ENCODE assay signal across 9 cellular contexts in genomic region chr17:43468746-43469544, GRCh38. TPM values are rescaled to one million over a fixed set of nuclear protein-coding genes. Genes with fewer than 3 reads are reported as not detected.
A peak's percentile ranks its signal among the peaks of the same experiment; 100 is the strongest.
DNase-seq lines count a peak whose midpoint lies in the region; ATAC-seq and TF ChIP-seq lines count a peak whose summit lies in the region.
"Had no signal": no experiment of that assay in that cellular context is flagged by ENCODE, and none has a peak within 500 bp of the region (broad histone marks: within the 10 kb centered on the region; RNA-seq: fewer than 3 reads in every experiment).

No MANE protein-coding gene starts in this region.

- H3K4me1 Mint-ChIP-seq in nephron (peaks cover 20% of the 10 kb centered on the region), T-cell (no peaks in the 10 kb centered on the region)

- H2BK15ac ChIP-seq in neuronal stem cell (ENCODE audit: low read length), result no peak overlapping the region

- H3K9me3 ChIP-seq in neuronal stem cell (replicated peaks in 1 of 2; ENCODE audit: control insufficient read depth in 2 of 2, insufficient read depth in 1 of 2, low read depth in 1 of 2, low read length in 2 of 2), result no peaks in the 10 kb centered on the region

- H3K4me2 ChIP-seq in neuronal stem cell (ENCODE audit: insufficient read depth, low read length, poor library complexity, severe bottlenecking), result no peak overlapping the region

- no peak for TF ChIP-seq CTCF in cardiac fibroblast (IDR thresholded peaks at IDR 0.05; ENCODE audit: low read depth, low read length)
- TF ChIP-seq CTCF in nephron (IDR thresholded peaks at IDR 0.05; ENCODE audit: unreplicated experiment in 3 of 3), result no peak

- H3K9ac ChIP-seq in neuronal stem cell (ENCODE audit: low read depth, low read length, poor library complexity), result no peak overlapping the region

- no peak overlapping the region for H4K91ac ChIP-seq in neuronal stem cell (ENCODE audit: low read depth, low read length, poor library complexity)

- H3K4me3 ChIP-seq in cardiac fibroblast (replicated peaks in 1 of 2; ENCODE audit: low read depth in 2 of 2, low read length in 2 of 2), result no peak overlapping the region
- H3K4me3 ChIP-seq in neuronal stem cell (ENCODE audit: low read length in 2 of 2), result no peak overlapping the region

- H3K36me3 ChIP-seq in neuronal stem cell (replicated peaks in 1 of 2; ENCODE audit: control insufficient read depth in 2 of 2, insufficient read depth in 2 of 2, low read length in 2 of 2), result no peaks in the 10 kb centered on the region

- DNase-seq in Caki2 (ENCODE audit: low read depth) (peak; percentile 92), NCI-H1694 (lab: John Stamatoyannopoulos, UW) (peak; percentile 75), cardiac fibroblast (ENCODE audit: low read depth in 2 of 2) (peak; percentile 51 to 94), SIG-M5 (lab: John Stamatoyannopoulos, UW) (no peak), neuronal stem cell (ENCODE audit: low spot score) (no peak), T-cell (no peak)

- H3K27ac Mint-ChIP-seq in nephron (peak overlapping the region; percentile 5 to 69 (median 63)), T-cell (no peak overlapping the region)
- H3K27ac Mint-ChIP-seq: stimulated activated naive CD8-positive, alpha-beta T cell treated with anti-CD3 and anti-CD28 coated beads, Interleukin-15, Interleukin-2, amounts not matched to agents 100 ng/mL and 50 ng/mL, for 24 hours had no signal

- H3K27me3 Mint-ChIP-seq in nephron (ENCODE audit: low read depth) (peaks cover 29% of the 10 kb centered on the region), T-cell (peaks cover 14 to 24% of the 10 kb centered on the region in 2 donors)

- H3K36me3 Mint-ChIP-seq in nephron (ENCODE audit: low read depth) (no peaks in the 10 kb centered on the region), T-cell (no peaks in the 10 kb centered on the region)

- no peak overlapping the region for H3K4me3 Mint-ChIP-seq in nephron
- H3K4me3 Mint-ChIP-seq in T-cell, result no peak overlapping the region
- H3K4me3 Mint-ChIP-seq: stimulated activated naive CD8-positive, alpha-beta T cell treated with anti-CD3 and anti-CD28 coated beads, Interleukin-15, Interleukin-2, amounts not matched to agents 100 ng/mL and 50 ng/mL, for 24 hours had no signal

- CTCF ChIA-PET in T-cell (lab: Charles Lee), result interaction anchor here in 1 of 2 donors (1.2 kb wide), 1 partner anchor 15 kb away, joined by 3 read pairs; the partner anchor contains the start of gene DHX8

- H3K27me3 ChIP-seq in neuronal stem cell (ENCODE audit: control insufficient read depth in 3 of 3, insufficient read depth in 3 of 3, low read depth in 1 of 3, low read length in 3 of 3), result peaks cover 0 to 6% (median 0%) of the 10 kb centered on the region in 3 experiments

- in situ Hi-C loops in Caki2 (cut with HindIII; ENCODE audit: low pct_unique_long_range_greater_than_20kb, low sequenced_read_pairs), result loop anchor here (10.0 kb wide), 1 partner anchor 74 kb away; the partner anchor contains the start of gene ARL4D

- no peak overlapping the region for H3K14ac ChIP-seq in neuronal stem cell (ENCODE audit: low read length)

- H3K9me3 Mint-ChIP-seq in nephron, result no peaks in the 10 kb centered on the region
- H3K9me3 Mint-ChIP-seq in T-cell, result no peaks in the 10 kb centered on the region
- H3K9me3 Mint-ChIP-seq: stimulated activated naive CD8-positive, alpha-beta T cell treated with anti-CD3 and anti-CD28 coated beads, Interleukin-15, Interleukin-2, amounts not matched to agents 100 ng/mL and 50 ng/mL, for 24 hours had no signal

- H3K4me1 ChIP-seq in neuronal stem cell (ENCODE audit: control insufficient read depth in 2 of 2, insufficient read depth in 1 of 2, low read depth in 1 of 2, low read length in 2 of 2), result no peaks in the 10 kb centered on the region

- H2AK5ac ChIP-seq in neuronal stem cell (ENCODE audit: low read depth, low read length), result no peak overlapping the region

- no peaks in the 10 kb centered on the region for H3K79me1 ChIP-seq in neuronal stem cell (ENCODE audit: low read depth, low read length)

- H2BK12ac ChIP-seq in neuronal stem cell (ENCODE audit: low read length), result no peak overlapping the region

- H3K18ac ChIP-seq in neuronal stem cell (ENCODE audit: low read length), result no peak overlapping the region

- no peak overlapping the region for H3K27ac ChIP-seq in neuronal stem cell (replicated peaks; ENCODE audit: low read length)

- no peak overlapping the region for H2BK5ac ChIP-seq in neuronal stem cell (ENCODE audit: low read length)

- H2AFZ ChIP-seq in neuronal stem cell (ENCODE audit: low read length), result no peak overlapping the region

- POLR2A ChIA-PET in T-cell (lab: Charles Lee), result no interaction called here

- no peak overlapping the region for H4K8ac ChIP-seq in neuronal stem cell (ENCODE audit: low read depth, low read length)

- no CpG with 5 or more reads among the region's 7 CpGs for WGBS in neuronal stem cell (ENCODE audit: extremely low coverage in 2 of 2, insufficient read length in 2 of 2, insufficient replicate concordance in 1 of 2), 2 donors

- no peak overlapping the region for H3K23ac ChIP-seq in neuronal stem cell (ENCODE audit: low read depth, low read length, poor library complexity)

- H2BK120ac ChIP-seq in neuronal stem cell (ENCODE audit: low read depth, low read length), result no peak overlapping the region

- H3K4ac ChIP-seq in neuronal stem cell (ENCODE audit: low read length), result no peak overlapping the region

- ATAC-seq in HG03025 (IDR thresholded peaks at IDR 0.05; ENCODE audit: low FRiP score, unreplicated experiment) (no peak), T-cell (replicated peaks in 1 of 4) (no peak)

RNA-seq across cellular contexts. Expression of gene DHX8, which starts 14.8 kb away (rescaled TPM):
- 27.1 and 29.2 TPM in 2 replicates for total RNA-seq in Caki2 (2014; rRNA removed; shearing (Covaris generic); ENCODE audit: low replicate concordance)
- 31.2 TPM for polyA plus RNA-seq in neuronal stem cell (2013, experiment 1 of 2)
- 29.4 TPM for polyA plus RNA-seq in neuronal stem cell (2013, experiment 2 of 2)
- 100 to 1,000 TPM in 1 of 5 donors, 10 to 100 TPM in 4; 68.9 to 103 (median 76.1) TPM for total RNA-seq in T-cell

Comparison
In these comparisons a context has a peak if more than half of its experiments do, and no peak if none do; other contexts are left out.
1. DNase-seq: peak in Caki2 (single experiment), NCI-H1694 (single experiment) and cardiac fibroblast (2 of 2); none in SIG-M5 (single experiment), neuronal stem cell (single experiment) and T-cell (0 of 34).
2. H3K27ac Mint-ChIP-seq: peak in nephron (3 of 3); none in T-cell (0 of 2).